ENCODE assay signal across 31 cellular contexts in genomic region chr1:244674446-244674845, GRCh38. TPM values are rescaled to one million over a fixed set of nuclear protein-coding genes. Genes with fewer than 3 reads are reported as not detected.
DNase-seq lines count a peak whose midpoint lies in the region; ATAC-seq, FAIRE-seq and TF ChIP-seq lines count a peak whose summit lies in the region.
"Had no signal": no experiment of that assay in that cellular context is flagged by ENCODE, and none has a peak within 500 bp of the region (broad histone marks: within the 10 kb centered on the region; RNA-seq: fewer than 3 reads in every experiment).

No MANE protein-coding gene starts in this region.

- peaks cover 70% of the 10 kb centered on the region for H3K4me1 Mint-ChIP-seq in chondrocyte (ENCODE audit: low read depth)

- WGBS in psoas muscle, 3 donors, result 61 to 70% (median 65%) methylated on average over 4 of the region's 4 CpGs
- 74 to 75% methylated on average over 4 of the region's 4 CpGs for WGBS in transverse colon (ENCODE audit: low coverage in 1 of 2), 2 donors

- peak overlapping the region; percentile 36 for H3K4me3 Mint-ChIP-seq in chondrocyte (ENCODE audit: unreplicated experiment)
- H3K4me3 Mint-ChIP-seq: activated CD4-positive, alpha-beta T cell treated with anti-CD3 and anti-CD28 coated beads for 36 hours; activated CD8-positive, alpha-beta T cell treated with anti-CD3 and anti-CD28 coated beads, Interleukin-2, amount 10 ng/mL, durations not matched to agents 7 days and 5 days; activated naive CD8-positive, alpha-beta T cell; brain; HFFc6; naive thymus-derived CD8-positive, alpha-beta T cell had no signal

- H3K36me3 ChIP-seq in PC-3 (ENCODE audit: low read depth, low read length) (peaks cover 2% of the 10 kb centered on the region; the same call in 1 of the 2 replicates), psoas muscle (ENCODE audit: insufficient read depth in 1 of 2, low read depth in 1 of 2) (no peaks in the 10 kb centered on the region), transverse colon (peaks cover 0 to 4% (median 0%) of the 10 kb centered on the region in 4 donors)
- no peaks in the 10 kb centered on the region for H3K36me3 ChIP-seq in effector memory CD4-positive, alpha-beta T cell (ENCODE audit: control insufficient read depth, insufficient read depth, low read length)

- no peaks in the 10 kb centered on the region for H3K9me3 ChIP-seq in PC-3 (ENCODE audit: low read length)
- no peaks in the 10 kb centered on the region for H3K9me3 ChIP-seq in psoas muscle
- H3K9me3 ChIP-seq in effector memory CD4-positive, alpha-beta T cell (ENCODE audit: control insufficient read depth, low read length), result no peaks in the 10 kb centered on the region
- no peaks in the 10 kb centered on the region for H3K9me3 ChIP-seq in transverse colon

- H3K27ac Mint-ChIP-seq in chondrocyte (ENCODE audit: unreplicated experiment), result peak overlapping the region; percentile 75
- H3K27ac Mint-ChIP-seq: activated CD4-positive, alpha-beta T cell treated with anti-CD3 and anti-CD28 coated beads for 36 hours; activated CD8-positive, alpha-beta T cell treated with anti-CD3 and anti-CD28 coated beads, Interleukin-2, amount 10 ng/mL, durations not matched to agents 7 days and 5 days; activated naive CD8-positive, alpha-beta T cell; HFFc6 had no signal

- H3K27me3 Mint-ChIP-seq in chondrocyte (ENCODE audit: low read depth), result no peaks in the 10 kb centered on the region
- H3K27me3 Mint-ChIP-seq: activated CD4-positive, alpha-beta T cell treated with anti-CD3 and anti-CD28 coated beads for 36 hours; activated naive CD8-positive, alpha-beta T cell; brain; naive thymus-derived CD8-positive, alpha-beta T cell had no signal

- no peak overlapping the region for H3K4me3 ChIP-seq in PC-3 (ENCODE audit: low read length)
- no peak overlapping the region for H3K4me3 ChIP-seq in psoas muscle
- H3K4me3 ChIP-seq in effector memory CD4-positive, alpha-beta T cell (ENCODE audit: insufficient read depth, low read depth, low read length, poor library complexity, severe bottlenecking), result no peak overlapping the region
- no peak overlapping the region for H3K4me3 ChIP-seq in transverse colon
- H3K4me3 ChIP-seq: SK-N-MC had no signal

- H3F3A ChIP-seq in PC-3 (ENCODE audit: low read length, unreplicated experiment), result no peaks in the 10 kb centered on the region

- DNase-seq in ELR (ENCODE audit: low read depth) (peak; percentile 35), PC-3 (peak; percentile 46), chondrocyte (ENCODE audit: low spot score) (no peak), psoas muscle (no peak), GM12891 (ENCODE audit: insufficient read length, low spot score) (no peak), NCI-H524 treated with DMSO at 0.1 percent for 48 hours (lab: John Stamatoyannopoulos, UW) (no peak), transverse colon (no peak)
- no peak for DNase-seq in effector memory CD4-positive, alpha-beta T cell
- DNase-seq: activated CD4-positive, alpha-beta T cell treated with anti-CD3 and anti-CD28 coated beads for 36 hours; activated CD8-positive, alpha-beta T cell treated with anti-CD3 and anti-CD28 coated beads, Interleukin-2, amount 10 ng/mL, durations not matched to agents 7 days and 5 days; C1 segment of cervical spinal cord; effector CD8-positive, alpha-beta T cell; HFFc6; Karpas-422; midbrain; naive thymus-derived CD8-positive, alpha-beta T cell; NCI-H146; NCI-H2107; NCI-H446; occipital lobe; retina; stimulated activated CD4-positive, alpha-beta T cell treated with anti-CD3 and anti-CD28 coated beads, Interleukin-12 subunit alpha, Interleukin-12 subunit beta, amount 100 ng/mL, for 4 hours; stimulated activated CD4-positive, alpha-beta T cell treated with anti-CD3 and anti-CD28 coated beads, Interleukin-4, amount 100 ng/mL, for 1 hour; T-helper 2 cell had no signal

- H3K27ac ChIP-seq in PC-3 (ENCODE audit: low read length) (no peak overlapping the region), psoas muscle (peak overlapping the region; percentile 71), transverse colon (no peak overlapping the region)
- no peak overlapping the region for H3K27ac ChIP-seq in effector memory CD4-positive, alpha-beta T cell (ENCODE audit: insufficient read depth, low read length, poor library complexity, severe bottlenecking)
- H3K27ac ChIP-seq: RWPE1 had no signal

- TF ChIP-seq EP300 in transverse colon (IDR thresholded peaks at IDR 0.05; ENCODE audit: low read depth), result no peak

- no peak for ATAC-seq in PC-3
- ATAC-seq in psoas muscle, result no peak
- ATAC-seq: activated CD4-positive, alpha-beta T cell treated with anti-CD3 and anti-CD28 coated beads for 36 hours; activated CD8-positive, alpha-beta T cell treated with anti-CD3 and anti-CD28 coated beads, Interleukin-2, amount 10 ng/mL, durations not matched to agents 7 days and 5 days; naive thymus-derived CD8-positive, alpha-beta T cell had no signal

- no peaks in the 10 kb centered on the region for H3K36me3 Mint-ChIP-seq in chondrocyte (ENCODE audit: low read depth)

- no TSS peak for BruUV-seq in PC-3 (replicated peaks; lab: Mats Ljungman, UMichigan)

- H3K9ac ChIP-seq in PC-3 (ENCODE audit: low read length), result no peak overlapping the region

- no peak overlapping the region for H2AFZ ChIP-seq in PC-3 (ENCODE audit: low read length)

- intact Hi-C loops in PC-3 (cut with micrococcal nuclease), result no loop called here
- intact Hi-C loops in psoas muscle (cut with DNase I), result no loop called here
- intact Hi-C loops in transverse colon (cut with DNase I; ENCODE audit: low total_unique reads), result no loop called here

- no peaks in the 10 kb centered on the region for H3K9me3 Mint-ChIP-seq in chondrocyte (ENCODE audit: low read depth)
- H3K9me3 Mint-ChIP-seq: HFFc6; naive thymus-derived CD8-positive, alpha-beta T cell had no signal

- in situ Hi-C loops in transverse colon (cut with MboI; ENCODE audit: low pct_ligation_motif_present in 1 of 4, low pct_unique_long_range_greater_than_20kb in 1 of 4, low sequenced_read_pairs in 3 of 4), result no loop called here

- no peak overlapping the region for H3K4me2 ChIP-seq in PC-3 (ENCODE audit: low read length)

- 0 out of 2 replicates have a peak, but pooled peaks cover 3% of the 10 kb centered on the region for H3K4me1 ChIP-seq in PC-3 (ENCODE audit: insufficient read depth, low read length)
- H3K4me1 ChIP-seq in psoas muscle, result peaks cover 28% of the 10 kb centered on the region
- H3K4me1 ChIP-seq in effector memory CD4-positive, alpha-beta T cell (ENCODE audit: control insufficient read depth, insufficient read depth, low read length, poor library complexity, severe bottlenecking), result peaks cover 3% of the 10 kb centered on the region
- peaks cover 0 to 24% (median 2%) of the 10 kb centered on the region in 4 donors for H3K4me1 ChIP-seq in transverse colon

- no peaks in the 10 kb centered on the region for H4K20me1 ChIP-seq in PC-3 (ENCODE audit: low read length)

- TF ChIP-seq CTCF in PC-3 (conservative IDR thresholded peaks at IDR 0.05; ENCODE audit: low read depth, low read length), result no peak
- TF ChIP-seq CTCF in chondrocyte (IDR thresholded peaks at IDR 0.05), result no peak
- TF ChIP-seq CTCF in psoas muscle (IDR thresholded peaks at IDR 0.05), result no peak
- no peak for TF ChIP-seq CTCF in transverse colon (IDR thresholded peaks at IDR 0.05)

- CTCF ChIA-PET in PC-3 (lab: Charles Lee), result no interaction called here

- POLR2A ChIA-PET in PC-3 (lab: Charles Lee; ENCODE audit: unreplicated experiment), result no interaction called here

- FAIRE-seq in GM12891 (lab: Jason Lieb, UNC), result no peak
- FAIRE-seq: colon, frontal cortex, islet of Langerhans had no signal

- H3K9me2 ChIP-seq in PC-3 (replicated peaks; ENCODE audit: low read length), result no peaks in the 10 kb centered on the region

- H3K27me3 ChIP-seq in PC-3 (ENCODE audit: low read length) (no peaks in the 10 kb centered on the region), psoas muscle (ENCODE audit: insufficient read depth in 3 of 3, low read length in 2 of 3) (no peaks in the 10 kb centered on the region), transverse colon (no peaks in the 10 kb centered on the region)
- no peaks in the 10 kb centered on the region for H3K27me3 ChIP-seq in effector memory CD4-positive, alpha-beta T cell (replicated peaks; ENCODE audit: control insufficient read depth, insufficient read depth, low read length, poor library complexity, severe bottlenecking)

- H3K79me2 ChIP-seq in PC-3 (ENCODE audit: low read length), result peaks cover 53% of the 10 kb centered on the region

- TF ChIP-seq POLR2A in GM12891 (IDR thresholded peaks at IDR 0.05; ENCODE audit: low read depth, low read length) (no peak), transverse colon (IDR thresholded peaks at IDR 0.05) (no peak)

TF ChIP-seq in GM12891, 5 proteins besides CTCF, POLR2A, EP300 and RAD21:
- TF ChIP-seq TAF1 (IDR thresholded peaks at IDR 0.05; ENCODE audit: low read depth, low read length), result no peak
- no peak for TF ChIP-seq PAX5 (IDR thresholded peaks at IDR 0.05; ENCODE audit: insufficient read depth, low read length, severe bottlenecking)
- no peak for TF ChIP-seq POU2F2 (IDR thresholded peaks at IDR 0.05; ENCODE audit: low read depth, low read length)
- no peak for TF ChIP-seq POLR2AphosphoS5 (IDR thresholded peaks at IDR 0.05; ENCODE audit: low read depth, low read length)
- TF ChIP-seq SPI1 (IDR thresholded peaks at IDR 0.05; ENCODE audit: low read depth, low read length), result no peak

RNA-seq across cellular contexts. Expression of gene DESI2, which starts 21.5 kb away (rescaled TPM):
- total RNA-seq in PC-3 (2014; rRNA removed), result 58.7 and 81.8 TPM in 2 replicates
- 57.2 to 65.6 TPM (median 62.9 TPM) in 3 replicates for total RNA-seq in chondrocyte
- total RNA-seq in psoas muscle, result 10 to 100 TPM; 18.3 to 20.1 (median 19.6) TPM
- polyA plus RNA-seq in psoas muscle, result 10 to 100 TPM; 10.9 to 43.3 (median 14.5) TPM
- polyA plus RNA-seq in GM12891 (2012; ENCODE audit: low read depth, missing spikeins), result 4.1 TPM
- total RNA-seq in transverse colon, result 10 to 100 TPM; 18.3 to 41.6 (median 30.6) TPM

Comparison
In these comparisons a context has a peak if more than half of its experiments do, and no peak if none do; other contexts are left out.
1. DNase-seq: peak in ELR (single experiment) and PC-3 (single experiment); none in chondrocyte (single experiment), psoas muscle (0 of 2), effector memory CD4-positive, alpha-beta T cell (0 of 3), GM12891 (single experiment), NCI-H524 treated with DMSO at 0.1 percent for 48 hours (single experiment) and transverse colon (single experiment).